Comparison of ENCODE assay signal across 15 cellular contexts in genomic region chr18:34631071-34631470, GRCh38.
A peak's percentile ranks its signal among the peaks of the same experiment; 100 is the strongest.
DNase-seq lines count a peak whose midpoint lies in the region; ATAC-seq, FAIRE-seq and TF ChIP-seq lines count a peak whose summit lies in the region.
"Had no signal": no experiment of that assay in that cellular context is flagged by ENCODE, and none has a peak within 500 bp of the region (broad histone marks: within the 10 kb centered on the region; RNA-seq: fewer than 3 reads in every experiment).

No MANE protein-coding gene starts in this region.

- no peak for ATAC-seq in activated CD4-positive, CD25-positive, alpha-beta regulatory T cell treated with anti-CD3 and anti-CD28 coated beads, Interleukin-2, amount 50 U/mL, for 24 hours

- intact Hi-C loops in activated T-helper 2 cell treated with anti-CD3 and anti-CD28 coated beads, Interferon-gamma antibody, Interleukin-2, Interleukin-4, amounts not matched to agents 10 μg/mL and 5 μg/mL and 100 μg/mL, durations not matched to agents 14 hours and 24 hours and 36 hours (cut with micrococcal nuclease) = no loop called here

- H3K4me3 Mint-ChIP-seq in activated T-helper 2 cell treated with anti-CD3 and anti-CD28 coated beads, Interferon-gamma antibody, Interleukin-2, Interleukin-4, amounts not matched to agents 10 μg/mL and 5 μg/mL and 100 μg/mL, durations not matched to agents 14 hours and 24 hours and 36 hours (ENCODE audit: low read depth) = no peak overlapping the region

- DNase-seq in D721Med (ENCODE audit: insufficient read length, low spot score) = no peak
- peak; percentile 39 for DNase-seq in DMS153 treated with DMSO at 0.1 percent for 48 hours (lab: John Stamatoyannopoulos, UW; ENCODE audit: unreplicated experiment)
- peak in 2 of 3 experiments; percentile 11 to 78 for DNase-seq in NCI-H1417 (lab: John Stamatoyannopoulos, UW)
- peak; percentile 97 for DNase-seq in NCI-H69 (lab: John Stamatoyannopoulos, UW)
- DNase-seq in NCI-H2171 (lab: John Stamatoyannopoulos, UW) = no peak
- no peak for DNase-seq in activated T-helper 2 cell treated with anti-CD3 and anti-CD28 coated beads, Interferon-gamma antibody, Interleukin-2, Interleukin-4, amounts not matched to agents 10 μg/mL and 5 μg/mL and 100 μg/mL, durations not matched to agents 14 hours and 24 hours and 36 hours (ENCODE audit: low spot score)
- DNase-seq: AML-193, KG1, MV-4-11, NCI-H1694 treated with DMSO at 0.1 percent for 48 hours, NCI-H524 had no signal

- no peaks in the 10 kb centered on the region for H3K4me1 Mint-ChIP-seq in activated T-helper 2 cell treated with anti-CD3 and anti-CD28 coated beads, Interferon-gamma antibody, Interleukin-2, Interleukin-4, amounts not matched to agents 10 μg/mL and 5 μg/mL and 100 μg/mL, durations not matched to agents 14 hours and 24 hours and 36 hours (ENCODE audit: low read depth)

- no peak for TF ChIP-seq CTCF in D721Med (IDR thresholded peaks at IDR 0.05; ENCODE audit: insufficient read depth, missing control alignments)

- H3K36me3 Mint-ChIP-seq in activated T-helper 2 cell treated with anti-CD3 and anti-CD28 coated beads, Interferon-gamma antibody, Interleukin-2, Interleukin-4, amounts not matched to agents 10 μg/mL and 5 μg/mL and 100 μg/mL, durations not matched to agents 14 hours and 24 hours and 36 hours (ENCODE audit: low read depth) = no peaks in the 10 kb centered on the region

- no peaks in the 10 kb centered on the region for H3K9me3 Mint-ChIP-seq in activated T-helper 2 cell treated with anti-CD3 and anti-CD28 coated beads, Interferon-gamma antibody, Interleukin-2, Interleukin-4, amounts not matched to agents 10 μg/mL and 5 μg/mL and 100 μg/mL, durations not matched to agents 14 hours and 24 hours and 36 hours

- H3K27ac Mint-ChIP-seq in activated T-helper 2 cell treated with anti-CD3 and anti-CD28 coated beads, Interferon-gamma antibody, Interleukin-2, Interleukin-4, amounts not matched to agents 10 μg/mL and 5 μg/mL and 100 μg/mL, durations not matched to agents 14 hours and 24 hours and 36 hours = no peak overlapping the region

- peak; percentile 74 for FAIRE-seq in D721Med (lab: Jason Lieb, UNC)
- FAIRE-seq: GM12891, H54, RCC 7860 had no signal

- H3K27me3 Mint-ChIP-seq in activated T-helper 2 cell treated with anti-CD3 and anti-CD28 coated beads, Interferon-gamma antibody, Interleukin-2, Interleukin-4, amounts not matched to agents 10 μg/mL and 5 μg/mL and 100 μg/mL, durations not matched to agents 14 hours and 24 hours and 36 hours (ENCODE audit: low read depth) = no peaks in the 10 kb centered on the region

Comparison
In these comparisons a context has a peak if more than half of its experiments do, and no peak if none do; other contexts are left out.
1. DNase-seq: peak in DMS153 treated with DMSO at 0.1 percent for 48 hours (single experiment), NCI-H1417 (2 of 3) and NCI-H69 (single experiment); none in D721Med (single experiment), NCI-H2171 (single experiment) and activated T-helper 2 cell treated with anti-CD3 and anti-CD28 coated beads, Interferon-gamma antibody, Interleukin-2, Interleukin-4, amounts not matched to agents 10 μg/mL and 5 μg/mL and 100 μg/mL, durations not matched to agents 14 hours and 24 hours and 36 hours (single experiment).